ENCODE assay signal across 7 cellular contexts in genomic region chr1:154973344-154974085, GRCh38. TPM values are rescaled to one million over a fixed set of nuclear protein-coding genes. Genes with fewer than 3 reads are reported as not detected.
DNase-seq lines count a peak whose midpoint lies in the region; ATAC-seq and TF ChIP-seq lines count a peak whose summit lies in the region.

No MANE protein-coding gene starts in this region.

- H3K27ac Mint-ChIP-seq in activated T-cell treated with anti-CD3 and anti-CD28 coated beads, Interleukin-2, amount 50 U/mL, for 72 hours, result no peak overlapping the region

- no peaks in the 10 kb centered on the region for H3K27me3 Mint-ChIP-seq in activated T-cell treated with anti-CD3 and anti-CD28 coated beads, Interleukin-2, amount 50 U/mL, for 72 hours (ENCODE audit: low read depth)

- DNase-seq in Kasumi-1 (lab: John Stamatoyannopoulos, UW) (peak; percentile 94 to 96), Peyer's patch (peak; percentile 96 to 99 (median 99)), fibroblast of gingiva (ENCODE audit: low read depth) (peak; percentile 97), myocyte (ENCODE audit: low read depth) (peak; percentile 98)
- DNase-seq in activated T-cell treated with anti-CD3 and anti-CD28 coated beads, Interleukin-2, amount 50 U/mL, for 72 hours, result peak; percentile 95 to 97
- peak; percentile 87 for DNase-seq in stimulated activated CD8-positive, alpha-beta memory T cell treated with anti-CD3 and anti-CD28 coated beads, Interleukin-7, amount 100 ng/mL, for 24 hours (ENCODE audit: low read depth)

- H3K4me3 ChIP-seq in Peyer's patch, result peak overlapping the region; percentile 70 to 79 (median 75)

- peaks cover 0 to 4% of the 10 kb centered on the region in 2 donors for H3K36me3 Mint-ChIP-seq in activated T-cell treated with anti-CD3 and anti-CD28 coated beads, Interleukin-2, amount 50 U/mL, for 72 hours (ENCODE audit: insufficient read depth in 2 of 2)

- H3K9me3 Mint-ChIP-seq in activated T-cell treated with anti-CD3 and anti-CD28 coated beads, Interleukin-2, amount 50 U/mL, for 72 hours, result no peaks in the 10 kb centered on the region

- peaks cover 0 to 45% (median 13%) of the 10 kb centered on the region in 4 donors for H3K4me1 ChIP-seq in Peyer's patch

- ATAC-seq in activated T-cell treated with anti-CD3 and anti-CD28 coated beads, Interleukin-2, amount 50 U/mL, for 72 hours (replicated peaks in 1 of 2), result peak; percentile 26 to 30

- H3K4me3 Mint-ChIP-seq in activated T-cell treated with anti-CD3 and anti-CD28 coated beads, Interleukin-2, amount 50 U/mL, for 72 hours, result no peak overlapping the region

- no peaks in the 10 kb centered on the region for H3K9me3 ChIP-seq in Peyer's patch

- H3K27me3 ChIP-seq in Peyer's patch, result no peaks in the 10 kb centered on the region

- peaks cover 41% of the 10 kb centered on the region for H3K4me1 Mint-ChIP-seq in activated T-cell treated with anti-CD3 and anti-CD28 coated beads, Interleukin-2, amount 50 U/mL, for 72 hours (ENCODE audit: low read depth)

- TF ChIP-seq CTCF in Peyer's patch (IDR thresholded peaks at IDR 0.05), result peak in 2 of 6 experiments; percentile 18 to 21

- H3K27ac ChIP-seq in Peyer's patch, result peak overlapping the region; percentile 94 to 100 (median 99)

- TF ChIP-seq POLR2A in GM18526 (IDR thresholded peaks at IDR 0.05; ENCODE audit: extremely low read depth, insufficient read length), result peak; percentile 51
- peak; percentile 91 to 97 for TF ChIP-seq POLR2A in Peyer's patch (IDR thresholded peaks at IDR 0.05)

- H3K36me3 ChIP-seq in Peyer's patch, result peaks cover 0 to 15% (median 0%) of the 10 kb centered on the region in 3 donors

RNA-seq across cellular contexts. Expression of gene CKS1B, which starts 1.0 kb away (rescaled TPM):
- 10 to 100 TPM; 20.3 to 39.1 (median 26.5) TPM for total RNA-seq in Peyer's patch
- 100 to 1,000 TPM; 251 to 304 TPM for total RNA-seq in activated T-cell treated with anti-CD3 and anti-CD28 coated beads, Interleukin-2, amount 50 U/mL, for 72 hours
- total RNA-seq in myocyte, result 26.6 and 33.5 TPM in 2 replicates
- polyA plus RNA-seq in myocyte (2012), result 56.5 TPM

RNA-seq across cellular contexts. Expression of gene SHC1, which starts 3.0 kb away (rescaled TPM):
- total RNA-seq in Peyer's patch (100 to 1,000 TPM in 2 of 4 donors, 10 to 100 TPM in 2; 56.9 to 150 (median 104) TPM), myocyte (165 and 171 TPM in 2 replicates)
- 10 to 100 TPM; 55.8 to 58.6 TPM for total RNA-seq in activated T-cell treated with anti-CD3 and anti-CD28 coated beads, Interleukin-2, amount 50 U/mL, for 72 hours
- 295 TPM for polyA plus RNA-seq in myocyte (2012)

RNA-seq across cellular contexts. Expression of gene FLAD1, which starts 9.6 kb away (rescaled TPM):
- 10 to 100 TPM; 29.7 to 50.3 (median 46.3) TPM for total RNA-seq in Peyer's patch
- 10 to 100 TPM; 45.5 to 55.1 TPM for total RNA-seq in activated T-cell treated with anti-CD3 and anti-CD28 coated beads, Interleukin-2, amount 50 U/mL, for 72 hours
- total RNA-seq in myocyte, result 27.2 and 28.1 TPM in 2 replicates
- polyA plus RNA-seq in myocyte (2012), result 29.4 TPM

RNA-seq across cellular contexts. Expression of gene PYGO2, which starts 11.9 kb away (rescaled TPM):
- total RNA-seq in Peyer's patch, result 10 to 100 TPM; 32.2 to 48.9 (median 34.2) TPM
- 10 to 100 TPM; 43.6 to 45.3 TPM for total RNA-seq in activated T-cell treated with anti-CD3 and anti-CD28 coated beads, Interleukin-2, amount 50 U/mL, for 72 hours
- total RNA-seq in myocyte, result 25.8 and 31.0 TPM in 2 replicates
- polyA plus RNA-seq in myocyte (2012), result 27.0 TPM

RNA-seq across cellular contexts. Expression of gene PBXIP1, which starts 17.6 kb away (rescaled TPM):
- 100 to 1,000 TPM in 3 of 4 donors, 10 to 100 TPM in 1; 66.6 to 117 (median 109) TPM for total RNA-seq in Peyer's patch
- total RNA-seq in activated T-cell treated with anti-CD3 and anti-CD28 coated beads, Interleukin-2, amount 50 U/mL, for 72 hours, result 10 to 100 TPM; 28.0 to 48.0 TPM
- 535 and 641 TPM in 2 replicates for total RNA-seq in myocyte
- polyA plus RNA-seq in myocyte (2012), result 255 TPM

Comparison
In these comparisons a context has a peak if more than half of its experiments do, and no peak if none do; other contexts are left out.
1. Peak in every context shown above with its lines: DNase-seq, ATAC-seq, H3K4me3 ChIP-seq and H3K27ac ChIP-seq.